19 cellular contexts compared by ENCODE assay signal in genomic region chr10:35268323-35268722, GRCh38.
"Had no signal": no experiment of that assay in that cellular context is flagged by ENCODE, and none has a peak within 500 bp of the region (broad histone marks: within the 10 kb centered on the region; RNA-seq: fewer than 3 reads in every experiment).

No MANE protein-coding gene starts in this region.

- H3K27ac ChIP-seq: adrenal gland, cardiac muscle cell, dorsolateral prefrontal cortex, tibial artery had no signal

- H3K36me3 ChIP-seq: adrenal gland, cardiac muscle cell, tibial artery had no signal

- DNase-seq: activated CD4-positive, alpha-beta T cell treated with anti-CD3 and anti-CD28 coated beads, Interleukin-2, amount 50 U/mL, for 1 hour; activated CD4-positive, CD25-positive, alpha-beta regulatory T cell treated with anti-CD3 and anti-CD28 coated beads, Interleukin-2, amount 50 U/mL, for 72 hours; activated CD8-positive, alpha-beta memory T cell treated with anti-CD3 and anti-CD28 coated beads, Interleukin-2, amount 50 U/mL, for 48 hours; activated effector memory CD4-positive, alpha-beta T cell treated with Interleukin-2 at 50 U/mL for 16 hours; activated naive CD4-positive, alpha-beta T cell treated with anti-CD3 and anti-CD28 coated beads, Interleukin-2, amount 50 U/mL, for 16 hours; activated T-cell treated with anti-CD3 and anti-CD28 coated beads, Interleukin-2, amount 50 U/mL, for 48 hours; dorsolateral prefrontal cortex; nucleus accumbens; retina; stimulated activated CD4-positive, alpha-beta T cell treated with anti-CD3 and anti-CD28 coated beads, Interleukin-12 subunit alpha, Interleukin-12 subunit beta, amount 100 ng/mL, for 4 hours; stimulated activated CD4-positive, alpha-beta T cell treated with anti-CD3 and anti-CD28 coated beads, Interleukin-1b, Interleukin-23, amount 100 ng/mL, for 48 hours; stimulated activated CD8-positive, alpha-beta memory T cell treated with anti-CD3 and anti-CD28 coated beads, Interleukin-4, amount 100 ng/mL, for 48 hours; substantia nigra; T-helper 1 cell; T-helper 9 cell had no signal

- H3K9me3 Mint-ChIP-seq: nephron had no signal

- H3K4me3 ChIP-seq: adrenal gland, cardiac muscle cell, dorsolateral prefrontal cortex, tibial artery had no signal

- H3K27me3 ChIP-seq: adrenal gland, cardiac muscle cell, dorsolateral prefrontal cortex, tibial artery had no signal

- H3K9me3 ChIP-seq: adrenal gland, tibial artery had no signal

- H3K4me3 Mint-ChIP-seq: nephron had no signal

- H3K4me1 ChIP-seq: tibial artery had no signal
